ENCODE assay signal across 34 cellular contexts in the genomic region with DNA sequence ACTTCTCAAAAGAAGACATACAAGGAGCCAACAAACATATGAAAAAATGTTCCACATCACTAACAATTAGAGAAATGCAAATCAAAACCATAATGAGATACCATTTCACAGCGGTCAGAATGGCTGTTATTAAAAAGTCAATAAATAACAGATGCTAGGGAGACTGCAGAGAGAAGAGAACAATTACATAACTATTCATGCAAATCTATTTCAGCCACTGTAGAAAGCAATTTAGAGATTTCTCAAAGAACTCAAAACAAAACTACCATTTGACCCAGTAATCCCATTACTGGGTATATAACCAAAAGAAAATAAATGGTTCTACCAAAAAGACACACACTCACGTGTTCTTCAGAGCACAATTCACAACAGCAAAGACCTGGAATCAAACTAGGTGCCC.
"Had no signal": no experiment of that assay in that cellular context is flagged by ENCODE, and none has a peak within 500 bp of the region (broad histone marks: within the 10 kb centered on the region; RNA-seq: fewer than 3 reads in every experiment).

No MANE protein-coding gene starts in this region.

- H3K27me3 ChIP-seq: ascending aorta, breast epithelium, cardiac muscle cell, colonic mucosa, foreskin keratinocyte, gastrocnemius medialis, heart right ventricle, hepatocyte had no signal

- H3K4me3 Mint-ChIP-seq: activated CD4-positive, alpha-beta memory T cell treated with anti-CD3 and anti-CD28 coated beads for 36 hours; activated CD4-positive, alpha-beta T cell treated with anti-CD3 and anti-CD28 coated beads for 36 hours; activated CD4-positive, alpha-beta T cell treated with anti-CD3 and anti-CD28 coated beads, Interleukin-2, amount 10 ng/mL, durations not matched to agents 24 days and 14 days; activated CD8-positive, alpha-beta memory T cell treated with anti-CD3 and anti-CD28 coated beads, Interleukin-2, amount 10 ng/mL, durations not matched to agents 7 days and 5 days; activated CD8-positive, alpha-beta T cell treated with anti-CD3 and anti-CD28 coated beads, Interleukin-2, amount 10 ng/mL, durations not matched to agents 7 days and 5 days; activated naive CD4-positive, alpha-beta T cell treated with anti-CD3 and anti-CD28 coated beads for 36 hours; activated naive CD8-positive, alpha-beta T cell treated with anti-CD3 and anti-CD28 coated beads, Interleukin-2, amount 10 ng/mL, durations not matched to agents 7 days and 5 days; activated T-cell treated with anti-CD3 and anti-CD28 coated beads, Interleukin-2, amount 50 U/mL, for 24 hours; activated T-helper 17 cell treated with anti-CD3 and anti-CD28 coated beads, Interleukin-2, amount 50 U/mL, for 72 hours; brain; endodermal cell; T-helper 17 cell; T-helper 2 cell treated with Interferon-gamma antibody and Interleukin-4, amounts not matched to agents 5 μg/mL and 100 μg/mL, for 36 hours had no signal

- H3K9me3 Mint-ChIP-seq: activated CD4-positive, alpha-beta memory T cell treated with anti-CD3 and anti-CD28 coated beads for 36 hours; activated naive CD4-positive, alpha-beta T cell treated with anti-CD3 and anti-CD28 coated beads, Interleukin-2, amount 50 U/mL, for 72 hours; activated T-cell treated with anti-CD3 and anti-CD28 coated beads, Interleukin-2, amount 50 U/mL, for 24 hours; activated T-helper 17 cell treated with anti-CD3 and anti-CD28 coated beads, Interleukin-2, amount 50 U/mL, for 72 hours; T-helper 2 cell treated with Interferon-gamma antibody and Interleukin-4, amounts not matched to agents 5 μg/mL and 100 μg/mL, for 36 hours had no signal

- H3K4me3 ChIP-seq: ascending aorta, breast epithelium, cardiac muscle cell, colonic mucosa, gastrocnemius medialis, heart right ventricle, hepatocyte had no signal

- DNase-seq: activated CD4-positive, alpha-beta memory T cell treated with anti-CD3 and anti-CD28 coated beads for 36 hours; activated CD4-positive, alpha-beta T cell treated with anti-CD3 and anti-CD28 coated beads for 36 hours; activated CD4-positive, alpha-beta T cell treated with anti-CD3 and anti-CD28 coated beads, Interleukin-2, amount 10 ng/mL, durations not matched to agents 24 days and 14 days; activated CD4-positive, CD25-positive, alpha-beta regulatory T cell; activated CD4-positive, CD25-positive, alpha-beta regulatory T cell treated with anti-CD3 and anti-CD28 coated beads, Interleukin-2, amount 50 U/mL, for 72 hours; activated CD8-positive, alpha-beta memory T cell treated with anti-CD3 and anti-CD28 coated beads, Interleukin-2, amount 10 ng/mL, durations not matched to agents 7 days and 5 days; activated CD8-positive, alpha-beta memory T cell treated with anti-CD3 and anti-CD28 coated beads, Interleukin-2, amount 50 U/mL, for 48 hours; activated CD8-positive, alpha-beta T cell treated with anti-CD3 and anti-CD28 coated beads, Interleukin-2, amount 10 ng/mL, durations not matched to agents 7 days and 5 days; activated effector memory CD4-positive, alpha-beta T cell treated with Interleukin-2 at 50 U/mL for 16 hours; activated gamma-delta T cell treated with Interleukin-2 at 50 U/mL for 16 hours; activated naive CD4-positive, alpha-beta T cell treated with anti-CD3 and anti-CD28 coated beads for 36 hours; activated naive CD8-positive, alpha-beta T cell treated with anti-CD3 and anti-CD28 coated beads, Interleukin-2, amount 10 ng/mL, durations not matched to agents 7 days and 5 days; activated T-cell treated with anti-CD3 and anti-CD28 coated beads for 4 hours; activated T-cell treated with anti-CD3 and anti-CD28 coated beads, Interleukin-2, amount 50 U/mL, for 24 hours; central memory CD4-positive, alpha-beta T cell; cerebellar nuclear complex; colonic mucosa; effector CD8-positive, alpha-beta T cell; endodermal cell; foreskin keratinocyte; gastrocnemius medialis; glutamatergic neuron; heart right ventricle; T-helper 17 cell; T1000 had no signal

- H3K27me3 Mint-ChIP-seq: activated CD4-positive, alpha-beta memory T cell treated with anti-CD3 and anti-CD28 coated beads for 36 hours; activated CD4-positive, alpha-beta T cell treated with anti-CD3 and anti-CD28 coated beads for 36 hours; activated CD4-positive, alpha-beta T cell treated with anti-CD3 and anti-CD28 coated beads, Interleukin-2, amount 10 ng/mL, durations not matched to agents 24 days and 14 days; activated CD8-positive, alpha-beta memory T cell treated with anti-CD3 and anti-CD28 coated beads, Interleukin-2, amount 10 ng/mL, durations not matched to agents 7 days and 5 days; activated naive CD8-positive, alpha-beta T cell treated with anti-CD3 and anti-CD28 coated beads, Interleukin-2, amount 10 ng/mL, durations not matched to agents 7 days and 5 days; activated T-cell treated with anti-CD3 and anti-CD28 coated beads, Interleukin-2, amount 50 U/mL, for 24 hours; activated T-helper 17 cell treated with anti-CD3 and anti-CD28 coated beads, Interleukin-2, amount 50 U/mL, for 72 hours; brain; T-helper 17 cell had no signal

- H3K9me3 ChIP-seq: ascending aorta, breast epithelium, colonic mucosa, gastrocnemius medialis had no signal

- H3K4me1 Mint-ChIP-seq: activated CD4-positive, alpha-beta T cell treated with anti-CD3 and anti-CD28 coated beads for 36 hours; activated CD4-positive, alpha-beta T cell treated with anti-CD3 and anti-CD28 coated beads, Interleukin-2, amount 10 ng/mL, durations not matched to agents 24 days and 14 days; activated CD8-positive, alpha-beta memory T cell treated with anti-CD3 and anti-CD28 coated beads, Interleukin-2, amount 10 ng/mL, durations not matched to agents 7 days and 5 days; activated naive CD8-positive, alpha-beta T cell treated with anti-CD3 and anti-CD28 coated beads, Interleukin-2, amount 10 ng/mL, durations not matched to agents 7 days and 5 days; brain had no signal

- ATAC-seq: activated CD4-positive, alpha-beta T cell treated with anti-CD3 and anti-CD28 coated beads for 36 hours; activated CD8-positive, alpha-beta memory T cell treated with anti-CD3 and anti-CD28 coated beads, Interleukin-2, amount 10 ng/mL, durations not matched to agents 7 days and 5 days; activated CD8-positive, alpha-beta T cell treated with anti-CD3 and anti-CD28 coated beads, Interleukin-2, amount 10 ng/mL, durations not matched to agents 7 days and 5 days; activated naive CD4-positive, alpha-beta T cell treated with anti-CD3 and anti-CD28 coated beads, Interleukin-2, amount 50 U/mL, for 72 hours; activated T-helper 17 cell treated with anti-CD3 and anti-CD28 coated beads, Interleukin-2, amount 50 U/mL, for 72 hours; esophagus mucosa; foreskin keratinocyte; gastrocnemius medialis; heart right ventricle; T-helper 17 cell had no signal

- H3K36me3 ChIP-seq: breast epithelium had no signal

- H3K27ac Mint-ChIP-seq: activated CD4-positive, alpha-beta memory T cell treated with anti-CD3 and anti-CD28 coated beads for 36 hours; activated CD4-positive, alpha-beta T cell treated with anti-CD3 and anti-CD28 coated beads for 36 hours; activated CD4-positive, alpha-beta T cell treated with anti-CD3 and anti-CD28 coated beads, Interleukin-2, amount 10 ng/mL, durations not matched to agents 24 days and 14 days; activated CD8-positive, alpha-beta memory T cell treated with anti-CD3 and anti-CD28 coated beads, Interleukin-2, amount 10 ng/mL, durations not matched to agents 7 days and 5 days; activated CD8-positive, alpha-beta T cell treated with anti-CD3 and anti-CD28 coated beads, Interleukin-2, amount 10 ng/mL, durations not matched to agents 7 days and 5 days; activated naive CD4-positive, alpha-beta T cell treated with anti-CD3 and anti-CD28 coated beads for 36 hours; activated naive CD4-positive, alpha-beta T cell treated with anti-CD3 and anti-CD28 coated beads, Interleukin-2, amount 50 U/mL, for 72 hours; activated naive CD8-positive, alpha-beta T cell treated with anti-CD3 and anti-CD28 coated beads, Interleukin-2, amount 10 ng/mL, durations not matched to agents 7 days and 5 days; activated T-cell treated with anti-CD3 and anti-CD28 coated beads, Interleukin-2, amount 50 U/mL, for 24 hours; activated T-helper 17 cell treated with anti-CD3 and anti-CD28 coated beads, Interleukin-2, amount 50 U/mL, for 72 hours; brain; endodermal cell; T-helper 17 cell; T-helper 2 cell treated with Interferon-gamma antibody and Interleukin-4, amounts not matched to agents 5 μg/mL and 100 μg/mL, for 36 hours had no signal

- H3K79me2 ChIP-seq: hepatocyte had no signal

- H3K27ac ChIP-seq: ascending aorta, breast epithelium, cardiac muscle cell, colonic mucosa, foreskin keratinocyte, gastrocnemius medialis, heart right ventricle, hepatocyte had no signal

- H3K4me1 ChIP-seq: ascending aorta, breast epithelium, colonic mucosa, foreskin keratinocyte had no signal

- H2AFZ ChIP-seq: hepatocyte had no signal

- H3K4me2 ChIP-seq: hepatocyte had no signal
